In genomic region chr10:97059006-97059871, GRCh38 we compare ENCODE assay signal across 15 cellular contexts.
DNase-seq lines count a peak whose midpoint lies in the region; ATAC-seq, FAIRE-seq and TF ChIP-seq lines count a peak whose summit lies in the region.
"Had no signal": no experiment of that assay in that cellular context is flagged by ENCODE, and none has a peak within 500 bp of the region (broad histone marks: within the 10 kb centered on the region; RNA-seq: fewer than 3 reads in every experiment).

No MANE protein-coding gene starts in this region.

- H3K4me3 ChIP-seq in HepG2 (replicated peaks in 1 of 3; ENCODE audit: insufficient read depth in 1 of 3, low read depth in 2 of 3, low read length in 3 of 3) (no peak overlapping the region), right lobe of liver (no peak overlapping the region), kidney (ENCODE audit: low read length in 2 of 2) (no peak overlapping the region), aorta (ENCODE audit: low read length in 2 of 2) (no peak overlapping the region), vagina (no peak overlapping the region), heart right ventricle (no peak overlapping the region)
- H3K4me3 ChIP-seq: left lung had no signal

- H3K27ac ChIP-seq in HepG2 (ENCODE audit: extremely low read length, insufficient read depth, low read length) (no peak overlapping the region), right lobe of liver (no peak overlapping the region), kidney (ENCODE audit: low read depth in 2 of 2, low read length in 2 of 2) (no peak overlapping the region), aorta (ENCODE audit: low read depth in 1 of 2, low read length in 2 of 2) (no peak overlapping the region), vagina (no peak overlapping the region), heart right ventricle (no peak overlapping the region)
- H3K27ac ChIP-seq: left lung had no signal

- no peaks in the 10 kb centered on the region for H4K20me1 ChIP-seq in HepG2 (ENCODE audit: insufficient read depth, low read length)

- POLR2A ChIA-PET in HepG2 (lab: Yijun Ruan, JAX) = no interaction called here

- H3K9ac ChIP-seq in HepG2 (ENCODE audit: insufficient read depth, low read depth, low read length) (no peak overlapping the region), kidney (ENCODE audit: low read length in 2 of 2) (no peak overlapping the region)

- CTCF ChIA-PET in HepG2 (lab: Yijun Ruan, JAX; ENCODE audit: low intra/inter-chr PET ratio, low total read pairs) = no interaction called here

- DNase-seq in HepG2 (ENCODE audit: low spot score) (no peak), right lobe of liver (no peak), cerebellar cortex (ENCODE audit: low spot score) (peak; percentile 90), kidney (peak; percentile 41), aorta (peak in 1 of 2 donors; percentile 69), vagina (ENCODE audit: extremely low spot score in 2 of 2) (no peak), mesenteric fat pad (ENCODE audit: low spot score) (no peak), heart right ventricle (no peak)
- DNase-seq: activated CD4-positive, CD25-positive, alpha-beta regulatory T cell treated with anti-CD3 and anti-CD28 coated beads, Interleukin-2, amount 50 U/mL, for 72 hours; CD4-positive, alpha-beta T cell; Kasumi-1; NCI-H1417 treated with DMSO at 0.1 percent for 48 hours; SIG-M5; stimulated activated naive CD8-positive, alpha-beta T cell treated with anti-CD3 and anti-CD28 coated beads, Interleukin-15, Interleukin-2, amounts not matched to agents 100 U/mL and 50 U/mL, for 24 hours had no signal

- no CpG with 5 or more reads among the region's 14 CpGs for whole genome bisulfite sequencing in HepG2 (ENCODE audit: low lambda C conversion rate)
- WGBS in right lobe of liver (ENCODE audit: insufficient coverage, low coverage, low lambda C conversion rate, missing lambda C conversion rate) = 87% methylated on average over 3 of the region's 14 CpGs
- 79 to 82% methylated on average over 14 of the region's 14 CpGs for WGBS in aorta, 2 donors
- 83 to 90% methylated on average over 14 of the region's 14 CpGs for WGBS in heart right ventricle, 2 donors

- no peaks in the 10 kb centered on the region for H3K9me3 ChIP-seq in HepG2 (ENCODE audit: low read length)
- H3K9me3 ChIP-seq in right lobe of liver = no peaks in the 10 kb centered on the region
- H3K9me3 ChIP-seq in kidney (ENCODE audit: control insufficient read depth in 1 of 2, low read length in 2 of 2) = no peaks in the 10 kb centered on the region
- no peaks in the 10 kb centered on the region for H3K9me3 ChIP-seq in aorta (ENCODE audit: control insufficient read depth, low read length)
- H3K9me3 ChIP-seq in vagina = no peaks in the 10 kb centered on the region
- no peaks in the 10 kb centered on the region for H3K9me3 ChIP-seq in heart right ventricle
- H3K9me3 ChIP-seq: left lung had no signal

- no peak overlapping the region for H2AFZ ChIP-seq in HepG2 (ENCODE audit: low read length)

- peak; percentile 52 for ATAC-seq in HepG2
- no peak for ATAC-seq in right lobe of liver
- ATAC-seq in aorta (ENCODE audit: low FRiP score) = peak; percentile 3
- no peak for ATAC-seq in heart right ventricle
- ATAC-seq: stimulated activated naive CD8-positive, alpha-beta T cell treated with anti-CD3 and anti-CD28 coated beads, Interleukin-15, Interleukin-2, amounts not matched to agents 100 U/mL and 50 U/mL, for 24 hours had no signal

- no peak for TF ChIP-seq EP300 in HepG2 (IDR thresholded peaks at IDR 0.05; ENCODE audit: low read depth in 2 of 2, low read length in 2 of 2)
- TF ChIP-seq EP300 in HepG2 (CRISPR knock-in tag; IDR thresholded peaks at IDR 0.05; ENCODE audit: borderline replicate concordance) = no peak

- H3K4me1 ChIP-seq in HepG2 (ENCODE audit: insufficient read depth, low read length) = peaks cover 20% of the 10 kb centered on the region
- no peaks in the 10 kb centered on the region for H3K4me1 ChIP-seq in right lobe of liver
- no peaks in the 10 kb centered on the region for H3K4me1 ChIP-seq in kidney (ENCODE audit: control insufficient read depth in 1 of 2, insufficient read depth in 1 of 2, low read depth in 1 of 2, low read length in 2 of 2)
- no peaks in the 10 kb centered on the region for H3K4me1 ChIP-seq in aorta (ENCODE audit: control insufficient read depth in 1 of 2, insufficient read depth in 2 of 2, low read length in 2 of 2)
- no peaks in the 10 kb centered on the region for H3K4me1 ChIP-seq in vagina
- no peaks in the 10 kb centered on the region for H3K4me1 ChIP-seq in heart right ventricle
- H3K4me1 ChIP-seq: left lung had no signal

- H3K36me3 ChIP-seq in HepG2 (replicated peaks in 1 of 2; ENCODE audit: control insufficient read depth in 1 of 2, insufficient read depth in 2 of 2, low read length in 2 of 2) (no peaks in the 10 kb centered on the region), right lobe of liver (no peaks in the 10 kb centered on the region), kidney (ENCODE audit: control insufficient read depth in 1 of 2, insufficient read depth in 2 of 2, low read length in 2 of 2) (no peaks in the 10 kb centered on the region), aorta (ENCODE audit: control insufficient read depth in 1 of 2, insufficient read depth in 2 of 2, low read length in 1 of 2) (no peaks in the 10 kb centered on the region), vagina (no peaks in the 10 kb centered on the region), heart right ventricle (no peaks in the 10 kb centered on the region)
- H3K36me3 ChIP-seq: left lung had no signal

- no peak overlapping the region for H3K4me2 ChIP-seq in HepG2 (ENCODE audit: low read depth, low read length)

- BruUV-seq in HepG2 (replicated peaks; lab: Mats Ljungman, UMichigan) = no TSS peak

- H3K79me2 ChIP-seq in HepG2 (ENCODE audit: insufficient read depth, low read length) = no peaks in the 10 kb centered on the region

- in situ Hi-C loops in HepG2 (cut with HindIII; ENCODE audit: extremely low pct_ligation_motif_present, low pct_unique_long_range_greater_than_20kb) = no loop called here

- TF ChIP-seq RAD21 in HepG2 (CRISPR knock-in tag; IDR thresholded peaks at IDR 0.05) = no peak

- FAIRE-seq in HepG2 (lab: Jason Lieb, UNC) (no peak), kidney (lab: Jason Lieb, UNC) (no peak)

- intact Hi-C loops in HepG2 (cut with micrococcal nuclease; ENCODE audit: unreplicated experiment) (no loop called here), right lobe of liver (cut with DNase I) (no loop called here), kidney (cut with DNase I) (no loop called here), aorta (cut with DNase I) (no loop called here), vagina (cut with DNase I) (no loop called here), heart right ventricle (cut with DNase I) (no loop called here)

- peak; percentile 39 for TF ChIP-seq CTCF in HepG2 (CRISPR knock-in tag; IDR thresholded peaks at IDR 0.05)
- no peak for TF ChIP-seq CTCF in right lobe of liver (IDR thresholded peaks at IDR 0.05)
- TF ChIP-seq CTCF in kidney (IDR thresholded peaks at IDR 0.05; ENCODE audit: borderline replicate concordance, extremely low read depth, insufficient read depth) = no peak
- TF ChIP-seq CTCF in vagina (IDR thresholded peaks at IDR 0.05) = no peak
- no peak for TF ChIP-seq CTCF in heart right ventricle (IDR thresholded peaks at IDR 0.05)

- H3K27me3 ChIP-seq in HepG2 (ENCODE audit: control insufficient read depth in 1 of 2, insufficient read depth in 2 of 2, low read length in 2 of 2) (peaks cover under 1 to 26% of the 10 kb centered on the region in 2 experiments; a peak in 4 of 5 replicates), right lobe of liver (no peaks in the 10 kb centered on the region), aorta (ENCODE audit: control insufficient read depth in 1 of 2, insufficient read depth in 2 of 2, low read length in 1 of 2) (no peaks in the 10 kb centered on the region), vagina (no peaks in the 10 kb centered on the region), heart right ventricle (peaks cover 0 to 5% (median 0%) of the 10 kb centered on the region in 7 donors)

- no peak for TF ChIP-seq POLR2A in HepG2 (IDR thresholded peaks at IDR 0.05; ENCODE audit: insufficient read depth in 1 of 2, low read depth in 2 of 2, low read length in 2 of 2)
- no peak for TF ChIP-seq POLR2A in right lobe of liver (IDR thresholded peaks at IDR 0.05)
- TF ChIP-seq POLR2A in vagina (IDR thresholded peaks at IDR 0.05) = no peak

TF ChIP-seq in HepG2, 621 proteins besides CTCF, POLR2A, EP300 and RAD21 (continues in another document):
- TF ChIP-seq ZNF143 (CRISPR knock-in tag; IDR thresholded peaks at IDR 0.05) (peak; percentile 55; the same call in 1 of the 2 replicates), JUN (CRISPR knock-in tag; IDR thresholded peaks at IDR 0.05) (no peak), ZSCAN5A (CRISPR knock-in tag; IDR thresholded peaks at IDR 0.05; ENCODE audit: borderline replicate concordance) (no peak), TMF1 (CRISPR knock-in tag; IDR thresholded peaks at IDR 0.05; ENCODE audit: low read depth) (no peak), ZHX1 (CRISPR knock-in tag; IDR thresholded peaks at IDR 0.05; ENCODE audit: low read depth) (no peak)

Comparison
In these comparisons a context has a peak if more than half of its experiments do, and no peak if none do; other contexts are left out.
1. ATAC-seq: peak in HepG2 (single experiment) and aorta (single experiment); none in right lobe of liver (0 of 4) and heart right ventricle (0 of 8).
2. DNase-seq: peak in cerebellar cortex (single experiment) and kidney (single experiment); none in HepG2 (single experiment), right lobe of liver (0 of 3), vagina (0 of 2), mesenteric fat pad (single experiment) and heart right ventricle (0 of 2).